Comparison of ENCODE assay signal across 16 cellular contexts in the genomic region with DNA sequence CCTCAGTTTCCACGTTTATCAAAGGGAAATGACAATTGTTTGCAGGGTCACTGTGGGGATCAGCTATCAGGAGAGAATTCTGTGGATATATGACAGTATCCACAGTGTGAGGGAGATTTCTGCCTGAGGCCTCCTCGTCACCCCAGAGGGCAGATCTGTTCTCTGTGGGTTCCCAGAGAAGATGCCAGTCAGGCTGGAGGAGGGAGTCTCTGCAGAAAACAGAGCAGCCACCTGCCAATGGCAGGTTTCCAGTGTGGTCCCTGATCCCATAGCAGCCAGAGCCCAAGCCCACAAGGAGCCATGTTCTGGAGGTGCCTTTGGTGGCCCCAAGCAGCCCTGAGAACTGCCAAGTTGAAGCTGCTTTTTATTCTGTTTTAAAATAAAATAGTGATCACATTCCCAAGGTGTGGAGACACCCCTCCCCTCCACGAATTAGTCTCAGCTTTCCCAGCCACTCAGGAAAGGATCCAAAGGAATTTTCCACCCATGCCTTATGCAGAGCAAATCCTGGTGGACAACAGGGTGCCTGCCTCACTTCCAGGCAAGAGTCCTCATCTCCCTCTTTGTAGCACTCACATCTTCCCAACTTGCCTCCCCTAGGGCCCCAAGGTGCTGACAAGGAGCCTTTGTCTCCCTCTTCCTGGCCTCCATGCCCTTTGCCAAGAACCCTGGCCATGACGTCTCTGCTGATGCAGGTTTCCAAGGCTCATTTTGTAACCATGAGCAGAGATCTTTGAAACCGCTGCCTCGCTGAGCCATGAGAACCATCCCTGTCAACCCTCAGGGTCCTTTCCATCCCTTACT.
"Had no signal": no experiment of that assay in that cellular context is flagged by ENCODE, and none has a peak within 500 bp of the region (broad histone marks: within the 10 kb centered on the region; RNA-seq: fewer than 3 reads in every experiment).

No MANE protein-coding gene starts in this region.

- H3K27ac Mint-ChIP-seq: activated naive CD8-positive, alpha-beta T cell; naive thymus-derived CD4-positive, alpha-beta T cell; T-helper 2 cell treated with Interferon-gamma antibody and Interleukin-4, amounts not matched to agents 5 μg/mL and 100 μg/mL, for 36 hours had no signal

- ATAC-seq: esophagus mucosa; left lobe of liver; mucosa of descending colon; naive thymus-derived CD4-positive, alpha-beta T cell; psoas muscle; right lobe of liver; stimulated activated naive CD8-positive, alpha-beta T cell treated with anti-CD3 and anti-CD28 coated beads, Interleukin-15, Interleukin-2, amounts not matched to agents 100 U/mL and 50 U/mL, for 24 hours had no signal

- FAIRE-seq: endometrium had no signal

- H3K4me3 ChIP-seq: mucosa of descending colon, psoas muscle, right lobe of liver had no signal

- H3K27me3 ChIP-seq: brain microvascular endothelial cell, right lobe of liver had no signal

- H3K36me3 Mint-ChIP-seq: activated naive CD8-positive, alpha-beta T cell; naive thymus-derived CD4-positive, alpha-beta T cell had no signal

- H3K36me3 ChIP-seq: brain microvascular endothelial cell, right lobe of liver, WERI-Rb-1 had no signal

- H3K4me1 ChIP-seq: psoas muscle had no signal

- H3K9me3 Mint-ChIP-seq: T-helper 2 cell treated with Interferon-gamma antibody and Interleukin-4, amounts not matched to agents 5 μg/mL and 100 μg/mL, for 36 hours had no signal

- DNase-seq: activated CD4-positive, alpha-beta T cell treated with anti-CD3 and anti-CD28 coated beads for 4 hours; activated gamma-delta T cell treated with Interleukin-2 at 50 U/mL for 16 hours; amniotic stem cell; brain microvascular endothelial cell; islet precursor cell; mucosa of descending colon; naive thymus-derived CD4-positive, alpha-beta T cell; right lobe of liver; stimulated activated naive CD8-positive, alpha-beta T cell treated with anti-CD3 and anti-CD28 coated beads, Interleukin-15, Interleukin-2, amounts not matched to agents 100 U/mL and 50 U/mL, for 24 hours; WERI-Rb-1 had no signal

- H3K27ac ChIP-seq: brain microvascular endothelial cell, psoas muscle, right lobe of liver, WERI-Rb-1 had no signal

- H3K9me3 ChIP-seq: mucosa of descending colon, psoas muscle, right lobe of liver had no signal

- H3K4me3 Mint-ChIP-seq: activated naive CD8-positive, alpha-beta T cell; naive thymus-derived CD4-positive, alpha-beta T cell; T-helper 2 cell treated with Interferon-gamma antibody and Interleukin-4, amounts not matched to agents 5 μg/mL and 100 μg/mL, for 36 hours had no signal
